In genomic region chr14:86510503-86510902, GRCh38 we compare ENCODE assay signal across 14 cellular contexts.
"Had no signal": no experiment of that assay in that cellular context is flagged by ENCODE, and none has a peak within 500 bp of the region (broad histone marks: within the 10 kb centered on the region; RNA-seq: fewer than 3 reads in every experiment).

No MANE protein-coding gene starts in this region.

- H3K4me1 Mint-ChIP-seq: activated naive CD4-positive, alpha-beta T cell treated with anti-CD3 and anti-CD28 coated beads, Interleukin-2, amount 10 ng/mL, durations not matched to agents 7 days and 5 days; brain; stimulated activated naive CD8-positive, alpha-beta T cell treated with anti-CD3 and anti-CD28 coated beads, Interleukin-15, amount 100 ng/mL, for 72 hours had no signal

- H3K36me3 ChIP-seq: colonic mucosa, esophagus squamous epithelium, prostate gland, upper lobe of right lung had no signal

- H3K4me3 Mint-ChIP-seq: activated naive CD4-positive, alpha-beta T cell treated with anti-CD3 and anti-CD28 coated beads, Interleukin-2, amount 10 ng/mL, durations not matched to agents 7 days and 5 days; natural killer cell treated with Interleukin-12 subunit alpha and Interleukin-12 subunit beta and Interleukin-15 and Interleukin-18, amount 100 ng/mL, for 72 hours; stimulated activated naive CD8-positive, alpha-beta T cell treated with anti-CD3 and anti-CD28 coated beads, Interleukin-15, amount 100 ng/mL, for 72 hours had no signal

- H3K9me3 ChIP-seq: colonic mucosa, esophagus squamous epithelium, prostate gland, upper lobe of right lung had no signal

- H3K27ac ChIP-seq: colonic mucosa, esophagus squamous epithelium, prostate gland, upper lobe of right lung had no signal

- H3K27ac Mint-ChIP-seq: activated naive CD4-positive, alpha-beta T cell treated with anti-CD3 and anti-CD28 coated beads, Interleukin-2, amount 10 ng/mL, durations not matched to agents 7 days and 5 days; natural killer cell treated with Interleukin-12 subunit alpha and Interleukin-12 subunit beta and Interleukin-15 and Interleukin-18, amount 100 ng/mL, for 72 hours; stimulated activated naive CD8-positive, alpha-beta T cell treated with anti-CD3 and anti-CD28 coated beads, Interleukin-15, amount 100 ng/mL, for 72 hours had no signal

- H3K27me3 Mint-ChIP-seq: activated naive CD4-positive, alpha-beta T cell treated with anti-CD3 and anti-CD28 coated beads, Interleukin-2, amount 10 ng/mL, durations not matched to agents 7 days and 5 days; brain; natural killer cell treated with Interleukin-12 subunit alpha and Interleukin-12 subunit beta and Interleukin-15 and Interleukin-18, amount 100 ng/mL, for 72 hours; stimulated activated naive CD8-positive, alpha-beta T cell treated with anti-CD3 and anti-CD28 coated beads, Interleukin-15, amount 100 ng/mL, for 72 hours had no signal

- H3K4me1 ChIP-seq: colonic mucosa, esophagus squamous epithelium, prostate gland, upper lobe of right lung had no signal

- H3K4me3 ChIP-seq: colonic mucosa, esophagus squamous epithelium, lung, prostate gland, upper lobe of right lung had no signal

- DNase-seq: activated CD4-positive, CD25-positive, alpha-beta regulatory T cell treated with anti-CD3 and anti-CD28 coated beads, Interleukin-2, amount 50 U/mL, for 72 hours; activated naive CD4-positive, alpha-beta T cell treated with anti-CD3 and anti-CD28 coated beads, Interleukin-2, amount 10 ng/mL, durations not matched to agents 7 days and 5 days; central memory CD4-positive, alpha-beta T cell; colonic mucosa; esophagus squamous epithelium; occipital lobe; stimulated activated CD4-positive, alpha-beta T cell treated with anti-CD3 and anti-CD28 coated beads, Interleukin-1b, Interleukin-23, amount 100 ng/mL, for 48 hours; stimulated activated naive CD8-positive, alpha-beta T cell treated with anti-CD3 and anti-CD28 coated beads, Interleukin-15, amount 100 ng/mL, for 72 hours; upper lobe of right lung had no signal

- H3K36me3 Mint-ChIP-seq: activated naive CD4-positive, alpha-beta T cell treated with anti-CD3 and anti-CD28 coated beads, Interleukin-2, amount 10 ng/mL, durations not matched to agents 7 days and 5 days; brain; natural killer cell treated with Interleukin-12 subunit alpha and Interleukin-12 subunit beta and Interleukin-15 and Interleukin-18, amount 100 ng/mL, for 72 hours had no signal

- H3K27me3 ChIP-seq: colonic mucosa, esophagus squamous epithelium, upper lobe of right lung had no signal

- ATAC-seq: natural killer cell treated with Interleukin-12 subunit alpha and Interleukin-12 subunit beta and Interleukin-15 and Interleukin-18, amount 100 ng/mL, for 72 hours; SK-N-SH treated with all-trans-retinoic acid at 6 μM for 48 hours; stimulated activated naive CD8-positive, alpha-beta T cell treated with anti-CD3 and anti-CD28 coated beads, Interleukin-15, amount 100 ng/mL, for 72 hours; upper lobe of right lung had no signal

- H3K9me3 Mint-ChIP-seq: natural killer cell treated with Interleukin-12 subunit alpha and Interleukin-12 subunit beta and Interleukin-15 and Interleukin-18, amount 100 ng/mL, for 72 hours; stimulated activated naive CD8-positive, alpha-beta T cell treated with anti-CD3 and anti-CD28 coated beads, Interleukin-15, amount 100 ng/mL, for 72 hours had no signal
